In genomic region chr1:47433453-47434050, GRCh38 we compare ENCODE assay signal across 11 cellular contexts. TPM values are rescaled to one million over a fixed set of nuclear protein-coding genes. Genes with fewer than 3 reads are reported as not detected.
DNase-seq lines count a peak whose midpoint lies in the region; ATAC-seq and TF ChIP-seq lines count a peak whose summit lies in the region.
"Had no signal": no experiment of that assay in that cellular context is flagged by ENCODE, and none has a peak within 500 bp of the region (broad histone marks: within the 10 kb centered on the region; RNA-seq: fewer than 3 reads in every experiment).

No MANE protein-coding gene starts in this region.

- H3K9me3 ChIP-seq in DND-41 (ENCODE audit: insufficient read depth, low read length, severe bottlenecking) (no peaks in the 10 kb centered on the region), NT2/D1 (ENCODE audit: insufficient read depth, low read length) (peaks cover 30% of the 10 kb centered on the region), esophagus muscularis mucosa (no peaks in the 10 kb centered on the region), osteoblast (ENCODE audit: low read depth, low read length) (no peaks in the 10 kb centered on the region)

- H3K9ac ChIP-seq in DND-41 (ENCODE audit: low read depth, low read length) (0 out of 2 replicates have a peak overlapping the region, but pooled peaks have one; percentile 18), NT2/D1 (ENCODE audit: insufficient read length, low read depth) (peak overlapping the region; percentile 67)

- TF ChIP-seq CTCF in DND-41 (IDR thresholded peaks at IDR 0.05; ENCODE audit: borderline replicate concordance, extremely low read depth, low read length, poor library complexity, severe bottlenecking) (no peak), esophagus muscularis mucosa (IDR thresholded peaks at IDR 0.05) (no peak), osteoblast (IDR thresholded peaks at IDR 0.05; ENCODE audit: extremely low read depth, low read depth, low read length) (no peak)

- peaks cover 41% of the 10 kb centered on the region for H3K4me1 ChIP-seq in DND-41 (ENCODE audit: insufficient read depth, low read length)
- peaks cover 14% of the 10 kb centered on the region for H3K4me1 ChIP-seq in NT2/D1 (ENCODE audit: insufficient read depth, insufficient read length)
- peaks cover 40 to 64% (median 62%) of the 10 kb centered on the region in 4 donors for H3K4me1 ChIP-seq in esophagus muscularis mucosa
- H3K4me1 ChIP-seq in osteoblast (ENCODE audit: insufficient read depth, low read length), result peaks cover 24% of the 10 kb centered on the region

- no peak for ATAC-seq in DND-41 (ENCODE audit: insufficient read depth, low read depth)
- ATAC-seq in GM21390 (IDR thresholded peaks at IDR 0.05; ENCODE audit: unreplicated experiment), result no peak
- ATAC-seq in GM19397 (IDR thresholded peaks at IDR 0.05; ENCODE audit: unreplicated experiment), result no peak
- ATAC-seq: stimulated activated memory B cell treated with anti-CD40 and anti-IgM and Interleukin-4, amounts not matched to agents 10 μg/mL and 1 μg/mL and 100 μg/mL, for 72 hours had no signal

- 31% methylated on average over 28 of the region's 33 CpGs for WGBS in esophagus muscularis mucosa

- H4K20me1 ChIP-seq in DND-41 (ENCODE audit: insufficient read depth, low read length) (peaks cover 68% of the 10 kb centered on the region), osteoblast (ENCODE audit: insufficient read depth, low read length) (no peaks in the 10 kb centered on the region)

- no peak overlapping the region for H3K4me3 ChIP-seq in DND-41 (ENCODE audit: low read depth in 1 of 2, low read length in 2 of 2)
- peak overlapping the region; percentile 29 for H3K4me3 ChIP-seq in NT2/D1 (ENCODE audit: insufficient read length, low read depth)
- H3K4me3 ChIP-seq in esophagus muscularis mucosa, result peak overlapping the region; percentile 2 to 39 (median 26)
- H3K4me3 ChIP-seq in osteoblast (ENCODE audit: insufficient read depth, low read length), result peak overlapping the region; percentile 56

- H2AFZ ChIP-seq in DND-41 (ENCODE audit: low read depth, low read length), result no peak overlapping the region
- H2AFZ ChIP-seq in osteoblast (ENCODE audit: low read length), result no peak overlapping the region

- H3K27me3 ChIP-seq in DND-41 (ENCODE audit: insufficient read depth, low read length, poor library complexity) (no peaks in the 10 kb centered on the region), NT2/D1 (ENCODE audit: insufficient read depth, insufficient read length) (peaks cover 54% of the 10 kb centered on the region), esophagus muscularis mucosa (peaks cover 7 to 99% (median 73%) of the 10 kb centered on the region in 4 donors), osteoblast (ENCODE audit: insufficient read depth, low read length) (peaks cover 7% of the 10 kb centered on the region)

- H3K79me2 ChIP-seq in DND-41 (ENCODE audit: insufficient read depth, low read length) (peaks cover 69% of the 10 kb centered on the region), osteoblast (ENCODE audit: insufficient read depth, low read length) (no peaks in the 10 kb centered on the region)

- H3K4me2 ChIP-seq in DND-41 (ENCODE audit: insufficient read depth, low read length) (peak overlapping the region; percentile 7; the same call in 1 of the 2 replicates), osteoblast (ENCODE audit: insufficient read depth, low read length) (peak overlapping the region; percentile 65)

- H3K36me3 ChIP-seq in DND-41 (ENCODE audit: insufficient read depth, low read length), result peaks cover 48% of the 10 kb centered on the region
- H3K36me3 ChIP-seq in NT2/D1 (ENCODE audit: insufficient read depth, insufficient read length, low read length), result no peaks in the 10 kb centered on the region
- no peaks in the 10 kb centered on the region for H3K36me3 ChIP-seq in esophagus muscularis mucosa
- H3K36me3 ChIP-seq in osteoblast (ENCODE audit: insufficient read depth, low read length), result no peaks in the 10 kb centered on the region

- H3K27ac ChIP-seq in DND-41 (ENCODE audit: low read length) (no peak overlapping the region), esophagus muscularis mucosa (replicated peaks in 1 of 4) (no peak overlapping the region), osteoblast (ENCODE audit: low read depth, low read length) (no peak overlapping the region)

- TF ChIP-seq EP300 in esophagus muscularis mucosa (IDR thresholded peaks at IDR 0.05), result no peak

- DNase-seq in DND-41, result no peak
- no peak for DNase-seq in NT2/D1 (ENCODE audit: low read depth, low spot score)
- DNase-seq in esophagus muscularis mucosa (ENCODE audit: extremely low spot score), result no peak
- DNase-seq in osteoblast (ENCODE audit: insufficient read length, low spot score, missing footprints), result no peak
- no peak for DNase-seq in stimulated activated CD4-positive, alpha-beta T cell treated with anti-CD3 and anti-CD28 coated beads, Interleukin-2, amount 100 ng/mL, for 48 hours
- DNase-seq: activated gamma-delta T cell treated with Interleukin-2 at 50 U/mL for 16 hours; NCI-H2107; stimulated activated CD4-positive, alpha-beta T cell treated with anti-CD3 and anti-CD28 coated beads, Interleukin-15, amount 100 ng/mL, for 24 hours had no signal

- no peak for TF ChIP-seq POLR2A in esophagus muscularis mucosa (IDR thresholded peaks at IDR 0.05; ENCODE audit: low read depth)

- intact Hi-C loops in esophagus muscularis mucosa (cut with DNase I), result loop anchor here (5.0 kb wide), 1 partner anchor 294 kb away; no protein-coding TSS in a partner anchor

RNA-seq across cellular contexts. Expression of gene FOXD2, which starts 4.3 kb away (rescaled TPM):
- total RNA-seq in esophagus muscularis mucosa (under 1 TPM in 3 of 4 donors, not detected in 1; under 0.01 to 0.57 (median 0.19) TPM), osteoblast (0.59 and 0.72 TPM in 2 replicates)

RNA-seq across cellular contexts. Expression of gene FOXE3, which starts 17.5 kb away (rescaled TPM):
- total RNA-seq in esophagus muscularis mucosa (not detected), osteoblast (not detected in 2 replicates)

Comparison
In these comparisons a context has a peak if more than half of its experiments do, and no peak if none do; other contexts are left out.
1. H3K4me3 ChIP-seq: peak in NT2/D1 (single experiment), esophagus muscularis mucosa (4 of 4) and osteoblast (single experiment); none in DND-41 (0 of 2).